27 cellular contexts compared by ENCODE assay signal in the genomic region with DNA sequence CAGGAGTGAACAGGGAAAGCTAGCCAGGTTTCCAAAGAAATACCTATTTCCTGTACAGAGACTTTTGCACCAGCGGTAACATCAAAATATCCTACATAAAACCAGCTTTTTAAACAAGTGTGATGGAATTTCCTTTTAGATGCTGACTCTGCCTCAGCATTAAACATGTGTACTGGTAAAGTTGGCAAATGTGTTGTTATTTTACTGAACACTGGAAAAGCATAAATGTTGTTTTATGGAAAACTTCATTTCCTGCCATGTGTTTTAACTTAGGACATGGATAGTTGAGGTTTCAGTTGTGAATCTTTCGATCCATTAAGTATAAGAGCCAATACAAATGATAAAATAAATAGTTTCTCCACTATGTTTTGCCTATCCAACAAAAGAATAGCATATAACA.
"Had no signal": no experiment of that assay in that cellular context is flagged by ENCODE, and none has a peak within 500 bp of the region (broad histone marks: within the 10 kb centered on the region; RNA-seq: fewer than 3 reads in every experiment).

No MANE protein-coding gene starts in this region.

- H3K4me1 ChIP-seq: adrenal gland, ascending aorta, esophagus squamous epithelium, left lung, lower lobe of right lung, suprapubic skin, tibial artery, upper lobe of right lung had no signal

- H3K4me3 Mint-ChIP-seq: activated CD4-positive, alpha-beta memory T cell treated with anti-CD3 and anti-CD28 coated beads, Interleukin-2, amount 10 ng/mL, durations not matched to agents 7 days and 5 days; activated CD4-positive, alpha-beta T cell treated with anti-CD3 and anti-CD28 coated beads, Interleukin-2, amount 10 ng/mL, durations not matched to agents 7 days and 5 days; activated naive CD4-positive, alpha-beta T cell treated with anti-CD3 and anti-CD28 coated beads, Interleukin-2, amount 50 U/mL, for 24 hours; activated T-cell treated with anti-CD3 and anti-CD28 coated beads, Interleukin-2, amount 50 U/mL, for 4 hours; natural killer cell treated with Interleukin-12 subunit alpha and Interleukin-12 subunit beta and Interleukin-15 and Interleukin-18, amount 100 ng/mL, for 72 hours; WTC11 had no signal

- H3K4me3 ChIP-seq: adrenal gland, ascending aorta, esophagus squamous epithelium, heart right ventricle, left lung, lower lobe of right lung, mucosa of descending colon, spleen, suprapubic skin, tibial artery, upper lobe of right lung had no signal

- H3K9me3 Mint-ChIP-seq: activated CD4-positive, alpha-beta memory T cell treated with anti-CD3 and anti-CD28 coated beads, Interleukin-2, amount 10 ng/mL, durations not matched to agents 7 days and 5 days; activated CD4-positive, alpha-beta T cell treated with anti-CD3 and anti-CD28 coated beads, Interleukin-2, amount 10 ng/mL, durations not matched to agents 7 days and 5 days; activated naive CD4-positive, alpha-beta T cell treated with anti-CD3 and anti-CD28 coated beads, Interleukin-2, amount 50 U/mL, for 24 hours; activated T-cell treated with anti-CD3 and anti-CD28 coated beads, Interleukin-2, amount 50 U/mL, for 4 hours; activated T-helper 2 cell treated with anti-CD3 and anti-CD28 coated beads, Interferon-gamma antibody, Interleukin-2, Interleukin-4, amounts not matched to agents 10 μg/mL and 5 μg/mL and 100 μg/mL, durations not matched to agents 14 hours and 24 hours and 36 hours; natural killer cell treated with Interleukin-12 subunit alpha and Interleukin-12 subunit beta and Interleukin-15 and Interleukin-18, amount 100 ng/mL, for 72 hours; WTC11 had no signal

- DNase-seq: activated CD4-positive, alpha-beta memory T cell treated with anti-CD3 and anti-CD28 coated beads, Interleukin-2, amount 10 ng/mL, durations not matched to agents 7 days and 5 days; activated CD4-positive, alpha-beta T cell treated with anti-CD3 and anti-CD28 coated beads for 1 hour; activated CD4-positive, alpha-beta T cell treated with anti-CD3 and anti-CD28 coated beads, Interleukin-2, amount 10 ng/mL, durations not matched to agents 7 days and 5 days; activated T-cell treated with anti-CD3 and anti-CD28 coated beads, Interleukin-2, amount 50 U/mL, for 4 hours; adrenal gland; brain microvascular endothelial cell; caudate nucleus; effector CD4-positive, alpha-beta T cell; esophagus squamous epithelium; foreskin melanocyte; heart right ventricle; left lung; lower lobe of right lung; mucosa of descending colon; right cardiac atrium; spleen; stimulated activated naive CD4-positive, alpha-beta T cell; T-helper 2 cell; tibial artery; upper lobe of right lung had no signal

- H3K4me1 Mint-ChIP-seq: WTC11 had no signal

- ATAC-seq: activated T-cell treated with anti-CD3 and anti-CD28 coated beads, Interleukin-2, amount 50 U/mL, for 4 hours; heart right ventricle; left lung; lower lobe of right lung; mucosa of descending colon; natural killer cell treated with Interleukin-12 subunit alpha and Interleukin-12 subunit beta and Interleukin-15 and Interleukin-18, amount 100 ng/mL, for 72 hours; right cardiac atrium; upper lobe of right lung; WTC11 had no signal

- H3K27me3 Mint-ChIP-seq: activated CD4-positive, alpha-beta memory T cell treated with anti-CD3 and anti-CD28 coated beads, Interleukin-2, amount 10 ng/mL, durations not matched to agents 7 days and 5 days; activated CD4-positive, alpha-beta T cell treated with anti-CD3 and anti-CD28 coated beads, Interleukin-2, amount 10 ng/mL, durations not matched to agents 7 days and 5 days; activated naive CD4-positive, alpha-beta T cell treated with anti-CD3 and anti-CD28 coated beads, Interleukin-2, amount 50 U/mL, for 24 hours; natural killer cell treated with Interleukin-12 subunit alpha and Interleukin-12 subunit beta and Interleukin-15 and Interleukin-18, amount 100 ng/mL, for 72 hours had no signal

- H3K27ac ChIP-seq: adrenal gland, ascending aorta, brain microvascular endothelial cell, epithelial cell of prostate, esophagus squamous epithelium, heart right ventricle, left lung, lower lobe of right lung, spleen, suprapubic skin, tibial artery, upper lobe of right lung had no signal

- H3K36me3 ChIP-seq: adrenal gland, brain microvascular endothelial cell had no signal

- H3K9me3 ChIP-seq: adrenal gland, ascending aorta, esophagus squamous epithelium, heart right ventricle, left lung, lower lobe of right lung, mucosa of descending colon, spleen, suprapubic skin, tibial artery, upper lobe of right lung had no signal

- H3K27ac Mint-ChIP-seq: activated CD4-positive, alpha-beta memory T cell treated with anti-CD3 and anti-CD28 coated beads, Interleukin-2, amount 10 ng/mL, durations not matched to agents 7 days and 5 days; activated CD4-positive, alpha-beta T cell treated with anti-CD3 and anti-CD28 coated beads, Interleukin-2, amount 10 ng/mL, durations not matched to agents 7 days and 5 days; activated naive CD4-positive, alpha-beta T cell treated with anti-CD3 and anti-CD28 coated beads, Interleukin-2, amount 50 U/mL, for 24 hours; activated T-helper 2 cell treated with anti-CD3 and anti-CD28 coated beads, Interferon-gamma antibody, Interleukin-2, Interleukin-4, amounts not matched to agents 10 μg/mL and 5 μg/mL and 100 μg/mL, durations not matched to agents 14 hours and 24 hours and 36 hours; natural killer cell treated with Interleukin-12 subunit alpha and Interleukin-12 subunit beta and Interleukin-15 and Interleukin-18, amount 100 ng/mL, for 72 hours; WTC11 had no signal
